In the genomic region with DNA sequence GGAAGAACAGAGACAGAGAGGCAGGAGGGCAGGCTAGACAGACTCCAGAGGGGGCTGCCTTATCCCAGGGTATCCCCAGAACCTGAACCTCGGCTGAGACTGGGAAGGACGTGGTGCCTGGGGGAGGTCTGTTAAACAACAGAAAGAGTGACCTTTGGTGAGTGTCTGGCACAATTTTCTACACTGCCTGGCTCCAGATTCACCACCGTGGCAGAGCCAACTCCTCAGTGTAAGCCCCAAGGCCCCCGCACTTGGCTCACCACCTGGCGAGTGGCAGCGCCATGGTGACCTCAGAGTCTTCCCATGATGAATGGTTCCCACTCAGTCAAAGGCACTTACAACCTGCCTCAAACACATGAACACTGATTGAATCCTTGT, we compare ENCODE assay signal across 14 cellular contexts. TPM values are rescaled to one million over a fixed set of nuclear protein-coding genes. Genes with fewer than 3 reads are reported as not detected.
DNase-seq lines count a peak whose midpoint lies in the region; ATAC-seq lines count a peak whose summit lies in the region.
"Had no signal": no experiment of that assay in that cellular context is flagged by ENCODE, and none has a peak within 500 bp of the region (broad histone marks: within the 10 kb centered on the region; RNA-seq: fewer than 3 reads in every experiment).

No MANE protein-coding gene starts in this region.

- intact Hi-C loops in Right ventricle myocardium inferior (cut with DNase I) = no loop called here
- intact Hi-C loops in right cardiac atrium (cut with DNase I) = no loop called here

- ATAC-seq in Right ventricle myocardium inferior = peak; percentile 22
- peak; percentile 31 to 33 for ATAC-seq in right cardiac atrium
- no peak for ATAC-seq in HG03097 (IDR thresholded peaks at IDR 0.05; ENCODE audit: low FRiP score, unreplicated experiment)

- H3K9me3 ChIP-seq in right cardiac atrium (ENCODE audit: control insufficient read depth, low read length) = no peaks in the 10 kb centered on the region

- no peak overlapping the region for H3K4me3 ChIP-seq in right cardiac atrium (ENCODE audit: low read length)
- H3K4me3 ChIP-seq: K562, SK-N-MC had no signal

- H3K4me1 ChIP-seq in right cardiac atrium (ENCODE audit: control insufficient read depth, insufficient read depth, low read length) = no peaks in the 10 kb centered on the region

- H3K27ac ChIP-seq in right cardiac atrium (ENCODE audit: low read length) = peak overlapping the region; percentile 16
- H3K27ac ChIP-seq: C4-2B, SK-N-MC had no signal

- peak; percentile 32 for DNase-seq in activated CD8-positive, alpha-beta memory T cell treated with anti-CD3 and anti-CD28 coated beads, Interleukin-2, amount 50 U/mL, for 48 hours
- no peak for DNase-seq in activated CD8-positive, alpha-beta memory T cell treated with anti-CD3 and anti-CD28 coated beads, Interleukin-2, amount 50 U/mL, for 4 hours
- DNase-seq in Right ventricle myocardium inferior (ENCODE audit: missing footprints) (peak; percentile 41), right cardiac atrium (no peak), occipital lobe (lab: John Stamatoyannopoulos, UW) (no peak)
- no peak for DNase-seq in stimulated activated CD4-positive, alpha-beta T cell treated with anti-CD3 and anti-CD28 coated beads, Interleukin-1b, Interleukin-23, amount 100 ng/mL, for 48 hours
- DNase-seq: DMS153, GOT3, NCI-H1694, NCI-H774 had no signal

- WGBS in right cardiac atrium = 57% methylated on average over 6 of the region's 6 CpGs

- H3K27me3 ChIP-seq in right cardiac atrium (ENCODE audit: control insufficient read depth, insufficient read depth) = no peaks in the 10 kb centered on the region

RNA-seq across cellular contexts. Expression of a gene that starts 6.5 kb away (rescaled TPM):
- total RNA-seq in Right ventricle myocardium inferior (not detected), right cardiac atrium (under 1 TPM in 1 of 4 donors, not detected in 3; 0.09 TPM), occipital lobe (not detected)
- polyA plus RNA-seq in right cardiac atrium = 0.05 TPM
- total RNA-seq: K562 had no signal
- polyA plus RNA-seq: K562 had no signal

Comparison
In these comparisons a context has a peak if more than half of its experiments do, and no peak if none do; other contexts are left out.
1. DNase-seq: peak in activated CD8-positive, alpha-beta memory T cell treated with anti-CD3 and anti-CD28 coated beads, Interleukin-2, amount 50 U/mL, for 48 hours (single experiment) and Right ventricle myocardium inferior (single experiment); none in activated CD8-positive, alpha-beta memory T cell treated with anti-CD3 and anti-CD28 coated beads, Interleukin-2, amount 50 U/mL, for 4 hours (single experiment), right cardiac atrium (0 of 3), occipital lobe (single experiment) and stimulated activated CD4-positive, alpha-beta T cell treated with anti-CD3 and anti-CD28 coated beads, Interleukin-1b, Interleukin-23, amount 100 ng/mL, for 48 hours (single experiment).